In the genomic region with DNA sequence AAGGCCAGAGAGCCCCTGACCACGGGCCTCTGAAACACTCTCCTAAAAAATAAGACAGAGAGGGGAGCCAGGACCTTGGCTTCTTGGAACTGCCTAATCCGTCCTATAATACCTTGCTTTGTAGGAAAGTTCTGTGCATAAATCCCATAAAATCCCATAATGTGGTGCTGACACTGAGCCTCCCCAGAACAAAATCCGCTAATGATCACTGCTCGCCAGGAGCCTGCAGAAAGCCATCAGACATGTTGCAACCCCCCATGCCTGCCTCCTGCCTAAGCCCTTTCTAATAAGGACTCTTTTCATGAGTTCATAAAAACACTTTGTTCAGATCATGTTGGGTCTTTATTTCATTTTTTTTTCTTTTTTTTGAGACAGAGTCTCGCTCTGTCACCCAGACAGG, we compare ENCODE assay signal across 1 cellular context.
TF ChIP-seq lines count a peak whose summit lies in the region.

No MANE protein-coding gene starts in this region.

TF ChIP-seq in WTC11, 78 proteins besides CTCF, POLR2A, EP300 and RAD21 (continued from another document):
- TF ChIP-seq, protein P1, sequence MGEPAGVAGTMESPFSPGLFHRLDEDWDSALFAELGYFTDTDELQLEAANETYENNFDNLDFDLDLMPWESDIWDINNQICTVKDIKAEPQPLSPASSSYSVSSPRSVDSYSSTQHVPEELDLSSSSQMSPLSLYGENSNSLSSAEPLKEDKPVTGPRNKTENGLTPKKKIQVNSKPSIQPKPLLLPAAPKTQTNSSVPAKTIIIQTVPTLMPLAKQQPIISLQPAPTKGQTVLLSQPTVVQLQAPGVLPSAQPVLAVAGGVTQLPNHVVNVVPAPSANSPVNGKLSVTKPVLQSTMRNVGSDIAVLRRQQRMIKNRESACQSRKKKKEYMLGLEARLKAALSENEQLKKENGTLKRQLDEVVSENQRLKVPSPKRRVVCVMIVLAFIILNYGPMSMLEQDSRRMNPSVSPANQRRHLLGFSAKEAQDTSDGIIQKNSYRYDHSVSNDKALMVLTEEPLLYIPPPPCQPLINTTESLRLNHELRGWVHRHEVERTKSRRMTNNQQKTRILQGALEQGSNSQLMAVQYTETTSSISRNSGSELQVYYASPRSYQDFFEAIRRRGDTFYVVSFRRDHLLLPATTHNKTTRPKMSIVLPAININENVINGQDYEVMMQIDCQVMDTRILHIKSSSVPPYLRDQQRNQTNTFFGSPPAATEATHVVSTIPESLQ (CRISPR knock-in tag; IDR thresholded peaks at IDR 0.05), result no peak
- TF ChIP-seq CREM (CRISPR knock-in tag; IDR thresholded peaks at IDR 0.05), result no peak
